15 cellular contexts compared by ENCODE assay signal in genomic region chr5:52580921-52581320, GRCh38.
DNase-seq lines count a peak whose midpoint lies in the region; ATAC-seq and TF ChIP-seq lines count a peak whose summit lies in the region.
"Had no signal": no experiment of that assay in that cellular context is flagged by ENCODE, and none has a peak within 500 bp of the region (broad histone marks: within the 10 kb centered on the region; RNA-seq: fewer than 3 reads in every experiment).

No MANE protein-coding gene starts in this region.

- ATAC-seq in HG03520 (IDR thresholded peaks at IDR 0.05; ENCODE audit: unreplicated experiment) (no peak), GM19023 (IDR thresholded peaks at IDR 0.05; ENCODE audit: unreplicated experiment) (no peak)
- ATAC-seq: K562, right lobe of liver, WTC11 had no signal

- peak; percentile 5 for DNase-seq in AG08395 (ENCODE audit: low spot score)
- DNase-seq in HCEC 1CT: peak; percentile 43
- peak; percentile 54 for DNase-seq in T1000 (lab: John Stamatoyannopoulos, UW)
- DNase-seq in fibroblast of pulmonary artery (ENCODE audit: low read depth): peak; percentile 7
- DNase-seq in SW 1271 (lab: John Stamatoyannopoulos, UW): no peak
- DNase-seq in SIG-M5 (lab: John Stamatoyannopoulos, UW): no peak
- DNase-seq: activated effector memory CD4-positive, alpha-beta T cell treated with Interleukin-2 at 50 U/mL for 16 hours; NCI-H1436; right lobe of liver; stimulated activated CD4-positive, alpha-beta T cell treated with anti-CD3 and anti-CD28 coated beads, Interleukin-4, amount 100 ng/mL, for 1 hour; thyroid gland had no signal

- no peak overlapping the region for H3K4me3 ChIP-seq in fibroblast of pulmonary artery (replicated peaks; ENCODE audit: low read depth, low read length)
- H3K4me3 ChIP-seq: K562, right lobe of liver, thyroid gland had no signal

- no peak for TF ChIP-seq CTCF in fibroblast of pulmonary artery (IDR thresholded peaks at IDR 0.05; ENCODE audit: low read length, missing control alignments)

Comparison
In these comparisons a context has a peak if more than half of its experiments do, and no peak if none do; other contexts are left out.
1. DNase-seq: peak in AG08395 (single experiment), HCEC 1CT (single experiment), T1000 (single experiment) and fibroblast of pulmonary artery (single experiment); none in SW 1271 (0 of 2) and SIG-M5 (single experiment).